Comparison of ENCODE assay signal across 8 cellular contexts in genomic region chr18:76821875-76822509, GRCh38. TPM values are rescaled to one million over a fixed set of nuclear protein-coding genes. Genes with fewer than 3 reads are reported as not detected.
DNase-seq lines count a peak whose midpoint lies in the region; ATAC-seq lines count a peak whose summit lies in the region.

No MANE protein-coding gene starts in this region.

- ATAC-seq in HG02759 (IDR thresholded peaks at IDR 0.05; ENCODE audit: unreplicated experiment), result peak; percentile 47

- DNase-seq in NCI-H2171 treated with DMSO at 0.1 percent for 48 hours (lab: John Stamatoyannopoulos, UW) (peak; percentile 20), NCI-H2171 (lab: John Stamatoyannopoulos, UW) (no peak), NCI-H146 (lab: John Stamatoyannopoulos, UW) (peak; percentile 86), ecto neural progenitor cell (ENCODE audit: low spot score) (peak; percentile 77), lung microvascular endothelial cell (ENCODE audit: low read depth in 2 of 2) (peak; percentile 59 to 60)
- peak; percentile 56 to 64 for DNase-seq in activated CD4-positive, alpha-beta T cell treated with anti-CD3 and anti-CD28 coated beads, Interleukin-2, amount 50 U/mL, for 48 hours
- peak; percentile 26 for DNase-seq in stimulated activated CD8-positive, alpha-beta memory T cell treated with anti-CD3 and anti-CD28 coated beads, Interleukin-12 subunit alpha, Interleukin-12 subunit beta, amount 100 ng/mL, for 1 hour (ENCODE audit: low read depth)

RNA-seq across cellular contexts. Expression of gene ZNF236, which starts 0.4 kb away (rescaled TPM):
- 3.9 and 6.5 TPM in 2 replicates for total RNA-seq in lung microvascular endothelial cell
